In genomic region chr21:30282850-30283249, GRCh38 we compare ENCODE assay signal across 10 cellular contexts. TPM values are rescaled to one million over a fixed set of nuclear protein-coding genes. Genes with fewer than 3 reads are reported as not detected.
"Had no signal": no experiment of that assay in that cellular context is flagged by ENCODE, and none has a peak within 500 bp of the region (broad histone marks: within the 10 kb centered on the region; RNA-seq: fewer than 3 reads in every experiment).

Gene KRTAP24-1, minus strand, starts transcription at chr21:30282950. Its CDS starts 18 bp downstream, at chr21:30282932.

- H3K36me3 ChIP-seq: HAP-1 had no signal

- DNase-seq: GM23248, H7, HFFc6, IMR-90, KG1 had no signal

- H3K4me3 ChIP-seq: GM23248, HAP-1, K562 had no signal

- H2AFZ ChIP-seq: GM23248 had no signal

- H3K9me3 ChIP-seq: HAP-1 had no signal

- H3K4me1 ChIP-seq: HAP-1 had no signal

- H3K9ac ChIP-seq: GM23248 had no signal

- H3K27ac Mint-ChIP-seq: HFFc6 had no signal

- ATAC-seq: HCT116, K562 had no signal

- H3K4me3 Mint-ChIP-seq: HFFc6 had no signal

- H3K27ac ChIP-seq: GM23248 had no signal

RNA-seq across cellular contexts. Expression of gene KRTAP24-1, which starts in this region (rescaled TPM):
- total RNA-seq: GM23248, H4, H7, HFFc6, HT-29, IMR-90, K562 had no signal
- polyA plus RNA-seq: GM23248, IMR-90, K562 had no signal
